Comparison of ENCODE assay signal across 29 cellular contexts in genomic region chr11:45621541-45621940, GRCh38. TPM values are rescaled to one million over a fixed set of nuclear protein-coding genes. Genes with fewer than 3 reads are reported as not detected.
"Had no signal": no experiment of that assay in that cellular context is flagged by ENCODE, and none has a peak within 500 bp of the region (broad histone marks: within the 10 kb centered on the region; RNA-seq: fewer than 3 reads in every experiment).

No MANE protein-coding gene starts in this region.

- H3K36me3 Mint-ChIP-seq: mesothelial cell of epicardium; naive B cell; natural killer cell treated with Interleukin-12 subunit alpha and Interleukin-12 subunit beta and Interleukin-15 and Interleukin-18, amount 100 ng/mL, for 72 hours; stimulated activated effector memory CD8-positive, alpha-beta T cell treated with anti-CD3 and anti-CD28 coated beads, Interleukin-12 subunit alpha, Interleukin-12 subunit beta, amount 100 ng/mL, for 72 hours had no signal

- H3K4me1 Mint-ChIP-seq: mesothelial cell of epicardium; naive B cell; neural crest cell; stimulated activated effector memory CD8-positive, alpha-beta T cell treated with anti-CD3 and anti-CD28 coated beads, Interleukin-12 subunit alpha, Interleukin-12 subunit beta, amount 100 ng/mL, for 72 hours had no signal

- DNase-seq: dorsolateral prefrontal cortex; effector CD4-positive, alpha-beta T cell; foreskin melanocyte; glutamatergic neuron; heart right ventricle; hippocampal formation; left cardiac atrium; left lung; mesenchymal stem cell; mucosa of descending colon; naive B cell; stimulated activated CD4-positive, alpha-beta T cell treated with anti-CD3 and anti-CD28 coated beads, Interleukin-2, amount 100 ng/mL, for 24 hours; stimulated activated CD4-positive, alpha-beta T cell treated with anti-CD3 and anti-CD28 coated beads, Interleukin-4, amount 100 ng/mL, for 24 hours; stimulated activated naive CD4-positive, alpha-beta T cell treated with Interleukin-2 at 50 U/mL for 16 hours; stomach; tibial artery; upper lobe of left lung had no signal

- H3K9me3 Mint-ChIP-seq: mesothelial cell of epicardium; natural killer cell treated with Interleukin-12 subunit alpha and Interleukin-12 subunit beta and Interleukin-15 and Interleukin-18, amount 100 ng/mL, for 72 hours; stimulated activated effector memory CD8-positive, alpha-beta T cell treated with anti-CD3 and anti-CD28 coated beads, Interleukin-12 subunit alpha, Interleukin-12 subunit beta, amount 100 ng/mL, for 72 hours had no signal

- ATAC-seq: esophagus mucosa; heart right ventricle; left cardiac atrium; left lung; mucosa of descending colon; natural killer cell treated with Interleukin-12 subunit alpha and Interleukin-12 subunit beta and Interleukin-15 and Interleukin-18, amount 100 ng/mL, for 72 hours; sciatic nerve; stimulated activated effector memory CD8-positive, alpha-beta T cell treated with anti-CD3 and anti-CD28 coated beads, Interleukin-12 subunit alpha, Interleukin-12 subunit beta, amount 100 ng/mL, for 72 hours had no signal

- FAIRE-seq: colon, islet of Langerhans, urothelium cell line had no signal

- H3K27me3 ChIP-seq: right atrium auricular region, upper lobe of left lung had no signal

- H3K36me3 ChIP-seq: heart right ventricle, left lung, prostate gland, right atrium auricular region, stomach, tibial artery, upper lobe of left lung had no signal

- H3K27ac Mint-ChIP-seq: mesothelial cell of epicardium; naive B cell; natural killer cell treated with Interleukin-12 subunit alpha and Interleukin-12 subunit beta and Interleukin-15 and Interleukin-18, amount 100 ng/mL, for 72 hours; stimulated activated effector memory CD8-positive, alpha-beta T cell treated with anti-CD3 and anti-CD28 coated beads, Interleukin-12 subunit alpha, Interleukin-12 subunit beta, amount 100 ng/mL, for 72 hours had no signal

- H3K9me3 ChIP-seq: mucosa of descending colon, prostate gland had no signal

- H3K4me3 ChIP-seq: dorsolateral prefrontal cortex, heart right ventricle, left lung, mucosa of descending colon, prostate gland, right atrium auricular region, stomach, tibial artery, upper lobe of left lung had no signal

- H3K27ac ChIP-seq: dorsolateral prefrontal cortex, epithelial cell of prostate, heart right ventricle, left lung, prostate gland, right atrium auricular region, stomach, tibial artery, upper lobe of left lung had no signal

- H3K4me3 Mint-ChIP-seq: mesothelial cell of epicardium; natural killer cell treated with Interleukin-12 subunit alpha and Interleukin-12 subunit beta and Interleukin-15 and Interleukin-18, amount 100 ng/mL, for 72 hours; neural crest cell; stimulated activated effector memory CD8-positive, alpha-beta T cell treated with anti-CD3 and anti-CD28 coated beads, Interleukin-12 subunit alpha, Interleukin-12 subunit beta, amount 100 ng/mL, for 72 hours had no signal

- H3K4me1 ChIP-seq: left lung, prostate gland, right atrium auricular region, stomach, tibial artery, upper lobe of left lung had no signal

RNA-seq across cellular contexts. Expression of gene CHST1, which starts 43.9 kb away (rescaled TPM):
- total RNA-seq: natural killer cell treated with Interleukin-12 subunit alpha and Interleukin-12 subunit beta and Interleukin-15 and Interleukin-18, amount 100 ng/mL, for 72 hours had no signal
